Comparison of ENCODE assay signal across 8 cellular contexts in genomic region chr21:15826147-15826780, GRCh38.
DNase-seq lines count a peak whose midpoint lies in the region; ATAC-seq and TF ChIP-seq lines count a peak whose summit lies in the region.

No MANE protein-coding gene starts in this region.

- H3K4me3 Mint-ChIP-seq in type B pancreatic cell = no peak overlapping the region

- in situ Hi-C loops in astrocyte of the spinal cord (cut with HindIII; ENCODE audit: low sequenced_read_pairs) = no loop called here

- DNase-seq in activated gamma-delta T cell treated with Interleukin-2 at 50 U/mL for 16 hours (peak; percentile 22), activated gamma-delta T cell (lab: John Stamatoyannopoulos, UW) (no peak), NCI-H1694 (lab: John Stamatoyannopoulos, UW) (peak; percentile 27), astrocyte of the spinal cord (ENCODE audit: low read depth, low spot score) (peak; percentile 45), iris pigment epithelial cell (ENCODE audit: low read depth) (peak; percentile 65), type B pancreatic cell (ENCODE audit: extremely low spot score, unreplicated experiment) (no peak)

- no peaks in the 10 kb centered on the region for H3K9me3 Mint-ChIP-seq in type B pancreatic cell

- no peaks in the 10 kb centered on the region for H3K4me1 Mint-ChIP-seq in type B pancreatic cell (ENCODE audit: unreplicated experiment)

- no peak overlapping the region for H3K4me3 ChIP-seq in astrocyte of the spinal cord (ENCODE audit: low read depth, low read length)

- TF ChIP-seq CTCF in astrocyte of the spinal cord (IDR thresholded peaks at IDR 0.05; ENCODE audit: low read depth, low read length) = peak; percentile 61
- peak; percentile 72 for TF ChIP-seq CTCF in type B pancreatic cell (conservative IDR thresholded peaks at IDR 0.05)

- H3K27me3 Mint-ChIP-seq in type B pancreatic cell = no peaks in the 10 kb centered on the region

- H3K27ac Mint-ChIP-seq in type B pancreatic cell = peak overlapping the region; percentile 6

- peak; percentile 78 for ATAC-seq in GM21723 (IDR thresholded peaks at IDR 0.05; ENCODE audit: unreplicated experiment)
- no peak for ATAC-seq in HG03439 (IDR thresholded peaks at IDR 0.05; ENCODE audit: unreplicated experiment)

- peaks cover 17% of the 10 kb centered on the region for H3K36me3 Mint-ChIP-seq in type B pancreatic cell

Comparison
In these comparisons a context has a peak if more than half of its experiments do, and no peak if none do; other contexts are left out.
1. DNase-seq: peak in activated gamma-delta T cell treated with Interleukin-2 at 50 U/mL for 16 hours (single experiment), NCI-H1694 (single experiment), astrocyte of the spinal cord (single experiment) and iris pigment epithelial cell (single experiment); none in activated gamma-delta T cell (single experiment) and type B pancreatic cell (single experiment).